2 cellular contexts compared by ENCODE assay signal in the genomic region with DNA sequence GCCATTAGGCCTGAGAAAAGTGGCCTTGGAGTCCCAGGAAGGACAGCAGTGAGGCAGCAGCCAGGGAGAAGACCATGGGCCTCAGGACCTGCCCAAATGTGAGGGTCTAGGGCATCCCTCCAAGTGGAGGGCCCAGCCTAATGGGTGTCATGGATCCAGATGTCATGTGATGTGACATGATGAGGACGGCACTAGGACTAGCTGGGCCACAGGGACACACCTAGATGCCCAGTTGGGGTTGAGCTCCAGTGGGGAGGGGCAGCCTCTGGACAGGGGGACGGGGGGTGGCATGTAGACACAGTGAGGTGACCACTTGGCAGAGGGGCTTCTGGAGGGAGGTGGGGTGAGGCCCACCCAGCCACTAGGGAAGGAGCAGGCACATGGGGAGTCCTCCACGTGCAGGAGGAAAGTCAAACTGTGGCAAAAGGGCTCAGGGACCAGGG.
TF ChIP-seq lines count a peak whose summit lies in the region.

No MANE protein-coding gene starts in this region.

TF ChIP-seq in H1, 55 proteins besides CTCF, POLR2A, EP300 and RAD21:
- TF ChIP-seq HDAC6 (IDR thresholded peaks at IDR 0.05; ENCODE audit: low read depth, low read length) (no peak), HDAC2 (IDR thresholded peaks at IDR 0.05; ENCODE audit: borderline replicate concordance in 1 of 2, low read depth in 2 of 2, low read length in 2 of 2) (no peak), PHF8 (conservative IDR thresholded peaks at IDR 0.05; ENCODE audit: low read depth, low read length) (no peak), KDM5A (IDR thresholded peaks at IDR 0.05; ENCODE audit: low read length) (no peak), NANOG (IDR thresholded peaks at IDR 0.05; ENCODE audit: insufficient read depth, low read depth, low read length, poor library complexity, severe bottlenecking) (no peak), TBP (IDR thresholded peaks at IDR 0.05; ENCODE audit: low read depth, low read length) (no peak), SIN3A (conservative IDR thresholded peaks at IDR 0.05 in 1 of 2, IDR thresholded peaks at IDR 0.05 in 1 of 2; ENCODE audit: low read depth in 1 of 2, low read length in 2 of 2) (no peak), SP4 (IDR thresholded peaks at IDR 0.05; ENCODE audit: low read length) (no peak), JUND (IDR thresholded peaks at IDR 0.05; ENCODE audit: low read length) (no peak)

TF ChIP-seq in HepG2, 621 proteins besides CTCF, POLR2A, EP300 and RAD21:
- TF ChIP-seq MXI1 (IDR thresholded peaks at IDR 0.05; ENCODE audit: borderline replicate concordance, low read depth, low read length) (no peak), ZKSCAN8 (CRISPR knock-in tag; IDR thresholded peaks at IDR 0.05; ENCODE audit: borderline replicate concordance) (no peak), XBP1 (CRISPR knock-in tag; IDR thresholded peaks at IDR 0.05) (no peak), ZNF546 (CRISPR knock-in tag; conservative IDR thresholded peaks at IDR 0.05) (no peak)
- TF ChIP-seq, protein P1, sequence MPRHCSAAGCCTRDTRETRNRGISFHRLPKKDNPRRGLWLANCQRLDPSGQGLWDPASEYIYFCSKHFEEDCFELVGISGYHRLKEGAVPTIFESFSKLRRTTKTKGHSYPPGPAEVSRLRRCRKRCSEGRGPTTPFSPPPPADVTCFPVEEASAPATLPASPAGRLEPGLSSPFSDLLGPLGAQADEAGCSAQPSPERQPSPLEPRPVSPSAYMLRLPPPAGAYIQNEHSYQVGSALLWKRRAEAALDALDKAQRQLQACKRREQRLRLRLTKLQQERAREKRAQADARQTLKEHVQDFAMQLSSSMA (CRISPR knock-in tag; IDR thresholded peaks at IDR 0.05): no peak
- TF ChIP-seq, protein P2, sequence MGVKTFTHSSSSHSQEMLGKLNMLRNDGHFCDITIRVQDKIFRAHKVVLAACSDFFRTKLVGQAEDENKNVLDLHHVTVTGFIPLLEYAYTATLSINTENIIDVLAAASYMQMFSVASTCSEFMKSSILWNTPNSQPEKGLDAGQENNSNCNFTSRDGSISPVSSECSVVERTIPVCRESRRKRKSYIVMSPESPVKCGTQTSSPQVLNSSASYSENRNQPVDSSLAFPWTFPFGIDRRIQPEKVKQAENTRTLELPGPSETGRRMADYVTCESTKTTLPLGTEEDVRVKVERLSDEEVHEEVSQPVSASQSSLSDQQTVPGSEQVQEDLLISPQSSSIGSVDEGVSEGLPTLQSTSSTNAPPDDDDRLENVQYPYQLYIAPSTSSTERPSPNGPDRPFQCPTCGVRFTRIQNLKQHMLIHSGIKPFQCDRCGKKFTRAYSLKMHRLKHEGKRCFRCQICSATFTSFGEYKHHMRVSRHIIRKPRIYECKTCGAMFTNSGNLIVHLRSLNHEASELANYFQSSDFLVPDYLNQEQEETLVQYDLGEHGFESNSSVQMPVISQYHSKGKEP (CRISPR knock-in tag; IDR thresholded peaks at IDR 0.05): no peak
